ENCODE assay signal across 22 cellular contexts in the genomic region with DNA sequence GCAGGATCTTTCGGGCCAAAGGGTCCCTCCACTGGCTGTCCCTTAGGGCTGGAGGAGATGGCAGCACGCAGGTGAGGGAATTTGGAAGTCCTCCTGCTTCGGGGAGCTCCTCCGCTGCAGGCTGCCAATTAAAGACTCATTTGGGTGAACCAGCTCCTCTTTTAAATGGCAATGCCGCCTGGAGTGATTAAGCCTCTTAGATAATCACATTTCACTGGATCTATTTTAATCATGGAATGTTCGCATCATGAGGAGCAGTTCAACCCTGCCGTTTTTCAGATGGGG.
A peak's percentile ranks its signal among the peaks of the same experiment; 100 is the strongest.
DNase-seq lines count a peak whose midpoint lies in the region; ATAC-seq and TF ChIP-seq lines count a peak whose summit lies in the region.
"Had no signal": no experiment of that assay in that cellular context is flagged by ENCODE, and none has a peak within 500 bp of the region (broad histone marks: within the 10 kb centered on the region; RNA-seq: fewer than 3 reads in every experiment).

No MANE protein-coding gene starts in this region.

- no peak overlapping the region for H3K4me3 Mint-ChIP-seq in activated CD4-positive, alpha-beta T cell treated with anti-CD3 and anti-CD28 coated beads, Interleukin-2, amount 10 ng/mL, durations not matched to agents 24 days and 14 days
- H3K4me3 Mint-ChIP-seq: activated CD4-positive, alpha-beta T cell treated with anti-CD3 and anti-CD28 coated beads, Interleukin-2, amount 10 ng/mL, durations not matched to agents 7 days and 5 days; memory B cell; T-cell had no signal

- in situ Hi-C loops in transverse colon (cut with MboI; ENCODE audit: low pct_ligation_motif_present in 1 of 4, low pct_unique_long_range_greater_than_20kb in 1 of 4, low sequenced_read_pairs in 3 of 4) = no loop called here

- no peak for DNase-seq in activated CD4-positive, alpha-beta T cell treated with anti-CD3 and anti-CD28 coated beads, Interleukin-2, amount 10 ng/mL, durations not matched to agents 24 days and 14 days
- DNase-seq in activated CD4-positive, alpha-beta T cell treated with anti-CD3 and anti-CD28 coated beads for 48 hours = no peak
- DNase-seq in caudate nucleus (lab: John Stamatoyannopoulos, UW) (peak in 13 of 61 donors; percentile 12 to 69 (median 37)), left lobe of liver (ENCODE audit: low spot score) (peak; percentile 38), transverse colon (no peak), GM03348 (ENCODE audit: low spot score) (no peak), islet precursor cell (no peak)
- DNase-seq in stimulated activated CD4-positive, alpha-beta T cell treated with anti-CD3 and anti-CD28 coated beads, Interleukin-4, amount 100 ng/mL, for 4 hours = no peak
- DNase-seq: 8988T; activated CD4-positive, alpha-beta T cell treated with anti-CD3 and anti-CD28 coated beads, Interleukin-2, amount 10 ng/mL, durations not matched to agents 7 days and 5 days; activated CD8-positive, alpha-beta memory T cell treated with anti-CD3 and anti-CD28 coated beads, Interleukin-2, amount 50 U/mL, for 4 hours; activated effector memory CD4-positive, alpha-beta T cell treated with Interleukin-2 at 50 U/mL for 16 hours; HFFc6; NCI-H1417; NCI-H69; SHP77 treated with DMSO at 0.1 percent for 48 hours; stimulated activated naive CD8-positive, alpha-beta T cell treated with anti-CD3 and anti-CD28 coated beads, Interleukin-15, Interleukin-2, amounts not matched to agents 100 U/mL and 50 U/mL, for 24 hours; T-cell; upper lobe of left lung had no signal

- peaks cover 5 to 14% (median 12%) of the 10 kb centered on the region in 4 donors for H3K4me1 ChIP-seq in transverse colon

- WGBS in transverse colon (ENCODE audit: low coverage in 1 of 2), 2 donors = 88 to 93% methylated on average over 4 to 7 of the region's 7 CpGs

- TF ChIP-seq EP300 in transverse colon (IDR thresholded peaks at IDR 0.05; ENCODE audit: low read depth) = no peak

- peaks cover 61% of the 10 kb centered on the region for H3K4me1 Mint-ChIP-seq in activated CD4-positive, alpha-beta T cell treated with anti-CD3 and anti-CD28 coated beads, Interleukin-2, amount 10 ng/mL, durations not matched to agents 24 days and 14 days
- H3K4me1 Mint-ChIP-seq: memory B cell had no signal

- H3K36me3 ChIP-seq in transverse colon = no peaks in the 10 kb centered on the region
- H3K36me3 ChIP-seq: upper lobe of left lung had no signal

- no peak for TF ChIP-seq CTCF in transverse colon (IDR thresholded peaks at IDR 0.05)

- H3K36me3 Mint-ChIP-seq in activated CD4-positive, alpha-beta T cell treated with anti-CD3 and anti-CD28 coated beads, Interleukin-2, amount 10 ng/mL, durations not matched to agents 24 days and 14 days (ENCODE audit: low read depth) = peaks cover 14% of the 10 kb centered on the region
- H3K36me3 Mint-ChIP-seq: memory B cell, T-cell had no signal

- H3K27me3 ChIP-seq in transverse colon = no peaks in the 10 kb centered on the region
- H3K27me3 ChIP-seq: upper lobe of left lung had no signal

- peaks cover 10% of the 10 kb centered on the region for H3K9me3 Mint-ChIP-seq in activated CD4-positive, alpha-beta T cell treated with anti-CD3 and anti-CD28 coated beads, Interleukin-2, amount 10 ng/mL, durations not matched to agents 24 days and 14 days
- H3K9me3 Mint-ChIP-seq: HFFc6, memory B cell, T-cell had no signal

- no peak for TF ChIP-seq POLR2A in transverse colon (IDR thresholded peaks at IDR 0.05)

- H3K4me3 ChIP-seq in transverse colon = no peak overlapping the region
- H3K4me3 ChIP-seq: skin epidermis, upper lobe of left lung had no signal

- intact Hi-C loops in activated CD4-positive, alpha-beta T cell treated with anti-CD3 and anti-CD28 coated beads, Interleukin-2, amount 10 ng/mL, durations not matched to agents 24 days and 14 days (cut with micrococcal nuclease) = loop anchor here (5.0 kb wide), 1 partner anchor 77 kb away; no protein-coding TSS in a partner anchor
- intact Hi-C loops in transverse colon (cut with DNase I; ENCODE audit: low total_unique reads) = no loop called here

- H3K9me3 ChIP-seq in transverse colon = no peaks in the 10 kb centered on the region
- H3K9me3 ChIP-seq: upper lobe of left lung had no signal

- H3K27ac Mint-ChIP-seq in activated CD4-positive, alpha-beta T cell treated with anti-CD3 and anti-CD28 coated beads, Interleukin-2, amount 10 ng/mL, durations not matched to agents 24 days and 14 days = peak overlapping the region; percentile 51
- H3K27ac Mint-ChIP-seq: HFFc6, memory B cell, T-cell had no signal

- H3K27me3 Mint-ChIP-seq in activated CD4-positive, alpha-beta T cell treated with anti-CD3 and anti-CD28 coated beads, Interleukin-2, amount 10 ng/mL, durations not matched to agents 24 days and 14 days = no peaks in the 10 kb centered on the region
- H3K27me3 Mint-ChIP-seq: T-cell had no signal

- H3K27ac ChIP-seq in caudate nucleus (ENCODE audit: low read depth, low read length) (peak overlapping the region; percentile 48), transverse colon (peak overlapping the region in 3 of 4 donors; percentile 4 to 56 (median 12))
- H3K27ac ChIP-seq: epithelial cell of prostate, upper lobe of left lung had no signal

- no peak for ATAC-seq in left lobe of liver
- ATAC-seq: stimulated activated naive CD8-positive, alpha-beta T cell treated with anti-CD3 and anti-CD28 coated beads, Interleukin-15, Interleukin-2, amounts not matched to agents 100 U/mL and 50 U/mL, for 24 hours; T-cell had no signal
